In genomic region chr2:166211079-166211478, GRCh38 we compare ENCODE assay signal across 22 cellular contexts.
"Had no signal": no experiment of that assay in that cellular context is flagged by ENCODE, and none has a peak within 500 bp of the region (broad histone marks: within the 10 kb centered on the region; RNA-seq: fewer than 3 reads in every experiment).

No MANE protein-coding gene starts in this region.

- H3K4me1 ChIP-seq: esophagus muscularis mucosa, foreskin keratinocyte, gastroesophageal sphincter, heart left ventricle, left ventricle myocardium inferior, lower lobe of right lung had no signal

- ATAC-seq: foreskin keratinocyte, gastroesophageal sphincter, heart left ventricle, left colon, left lobe of liver, lower lobe of right lung, mucosa of descending colon had no signal

- H3K4me3 ChIP-seq: coronary artery, dorsolateral prefrontal cortex, esophagus muscularis mucosa, gastroesophageal sphincter, heart left ventricle, hepatocyte, left ventricle myocardium inferior, lower lobe of right lung, mucosa of descending colon had no signal

- H2AFZ ChIP-seq: hepatocyte had no signal

- DNase-seq: dermis blood vessel endothelial cell; dorsolateral prefrontal cortex; effector CD4-positive, alpha-beta T cell; effector memory CD4-positive, alpha-beta T cell; foreskin keratinocyte; heart left ventricle; hypothalamus; immature natural killer cell; islet precursor cell; kidney; kidney glomerular epithelial cell; left colon; left ventricle myocardium inferior; lower lobe of right lung; mesenchymal stem cell; mucosa of descending colon; naive B cell had no signal

- H3K79me2 ChIP-seq: hepatocyte had no signal

- H3K4me2 ChIP-seq: hepatocyte had no signal

- H3K27me3 ChIP-seq: dorsolateral prefrontal cortex, esophagus muscularis mucosa, foreskin keratinocyte, gastroesophageal sphincter, heart left ventricle, hepatocyte had no signal

- H3K36me3 ChIP-seq: esophagus muscularis mucosa, gastroesophageal sphincter, heart left ventricle, lower lobe of right lung had no signal

- H3K27ac ChIP-seq: coronary artery, dorsolateral prefrontal cortex, esophagus muscularis mucosa, foreskin keratinocyte, gastroesophageal sphincter, heart left ventricle, hepatocyte, left ventricle myocardium inferior, lower lobe of right lung had no signal
